Comparison of ENCODE assay signal across 8 cellular contexts in the genomic region with DNA sequence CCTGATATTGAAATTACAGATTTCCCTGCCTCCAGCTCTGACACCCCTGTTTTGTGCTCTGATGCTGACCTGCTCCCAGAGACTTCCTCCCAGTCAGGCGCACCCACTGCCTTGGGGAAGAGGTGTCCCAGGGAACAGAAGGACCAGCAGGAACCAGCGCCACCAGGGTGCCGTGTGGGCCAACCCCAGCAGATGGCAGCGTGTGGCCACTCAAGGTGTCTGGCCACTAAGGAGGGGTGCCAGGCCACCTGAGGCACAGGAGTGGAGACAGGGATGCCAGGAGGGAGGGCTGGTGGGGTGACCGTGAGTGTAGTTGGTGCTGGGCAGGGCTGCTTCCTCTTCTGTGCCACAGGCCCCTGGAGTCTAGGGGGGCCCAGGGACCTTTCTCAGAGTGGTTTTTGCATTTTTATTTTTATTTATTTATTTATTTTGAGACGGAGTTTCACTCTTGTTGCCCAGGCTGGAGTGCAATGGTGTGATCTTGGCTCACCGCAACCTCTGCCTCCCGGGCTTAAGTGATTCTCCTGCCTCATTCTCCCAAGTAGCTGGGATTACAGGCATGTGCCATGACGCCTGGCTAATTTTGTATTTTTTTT. TPM values are rescaled to one million over a fixed set of nuclear protein-coding genes. Genes with fewer than 3 reads are reported as not detected.
DNase-seq lines count a peak whose midpoint lies in the region; ATAC-seq and TF ChIP-seq lines count a peak whose summit lies in the region.

No MANE protein-coding gene starts in this region.

- DNase-seq in GM10248 (ENCODE audit: extremely low spot score), result peak; percentile 75
- DNase-seq in RWPE2 (ENCODE audit: low spot score), result no peak
- peak; percentile 70 to 74 for DNase-seq in activated naive CD4-positive, alpha-beta T cell treated with anti-CD3 and anti-CD28 coated beads, Interleukin-2, amount 50 U/mL, for 72 hours (ENCODE audit: low spot score in 2 of 2)
- DNase-seq in right cardiac atrium, result peak; percentile 61 to 83 (median 83)
- peak; percentile 73 for DNase-seq in stimulated activated CD4-positive, alpha-beta T cell treated with anti-CD3 and anti-CD28 coated beads, Interleukin-15, amount 100 ng/mL, for 24 hours
- DNase-seq in NCI-H187 treated with DMSO at 0.1 percent for 48 hours (lab: John Stamatoyannopoulos, UW), result no peak

- WGBS in right cardiac atrium, result 61% methylated on average over 9 of the region's 9 CpGs

- H3K36me3 Mint-ChIP-seq in activated naive CD4-positive, alpha-beta T cell treated with anti-CD3 and anti-CD28 coated beads, Interleukin-2, amount 50 U/mL, for 72 hours, result no peaks in the 10 kb centered on the region

- POLR2A ChIA-PET in GM10248 (lab: Yijun Ruan, JAX), result no interaction called here

- H3K27ac Mint-ChIP-seq in activated naive CD4-positive, alpha-beta T cell treated with anti-CD3 and anti-CD28 coated beads, Interleukin-2, amount 50 U/mL, for 72 hours, result no peak overlapping the region

- H3K9me3 Mint-ChIP-seq in activated naive CD4-positive, alpha-beta T cell treated with anti-CD3 and anti-CD28 coated beads, Interleukin-2, amount 50 U/mL, for 72 hours, result no peaks in the 10 kb centered on the region

- H3K4me3 ChIP-seq in RWPE2 (ENCODE audit: severe bottlenecking), result no peak overlapping the region
- no peak overlapping the region for H3K4me3 ChIP-seq in right cardiac atrium (ENCODE audit: low read length)

- H3K36me3 ChIP-seq in RWPE2 (ENCODE audit: low read depth), result no peaks in the 10 kb centered on the region

- intact Hi-C loops in right cardiac atrium (cut with DNase I), result loop anchor here in 1 of 4 donors (5.0 kb wide), 1 partner anchor 36 kb away; no protein-coding TSS in a partner anchor

- H3K27ac ChIP-seq in RWPE2 (ENCODE audit: poor library complexity, severe bottlenecking) (no peak overlapping the region), right cardiac atrium (ENCODE audit: low read length) (no peak overlapping the region)

- H3K27me3 ChIP-seq in RWPE2 (ENCODE audit: insufficient read depth, poor library complexity, severe bottlenecking), result no peaks in the 10 kb centered on the region
- H3K27me3 ChIP-seq in right cardiac atrium (ENCODE audit: control insufficient read depth, insufficient read depth), result no peaks in the 10 kb centered on the region

- ATAC-seq in HG03432 (IDR thresholded peaks at IDR 0.05; ENCODE audit: unreplicated experiment) (peak; percentile 73), RWPE2 (ENCODE audit: low read depth) (peak; percentile 85), right cardiac atrium (peak; percentile 75 to 79), HG02870 (IDR thresholded peaks at IDR 0.05; ENCODE audit: unreplicated experiment) (no peak)
- ATAC-seq in activated naive CD4-positive, alpha-beta T cell treated with anti-CD3 and anti-CD28 coated beads, Interleukin-2, amount 50 U/mL, for 72 hours, result peak; percentile 96

- CTCF ChIA-PET in GM10248 (lab: Yijun Ruan, JAX), result interaction anchor here (0.7 to 7.6 kb wide), 13 partner anchors 10 to 73 kb away, joined by 3 to 67 read pairs (median 5); no protein-coding TSS in a partner anchor

- H3K4me1 ChIP-seq in RWPE2 (ENCODE audit: insufficient read depth, poor library complexity, severe bottlenecking) (no peaks in the 10 kb centered on the region), right cardiac atrium (ENCODE audit: control insufficient read depth, insufficient read depth, low read length) (peaks cover 5% of the 10 kb centered on the region)

- H3K9me3 ChIP-seq in RWPE2 (ENCODE audit: severe bottlenecking) (no peaks in the 10 kb centered on the region), right cardiac atrium (ENCODE audit: control insufficient read depth, low read length) (no peaks in the 10 kb centered on the region)

- TF ChIP-seq CTCF in GM10248 (IDR thresholded peaks at IDR 0.05; ENCODE audit: control extremely low read depth, extremely low read depth, low read depth, missing control alignments) (peak; percentile 79), RWPE2 (IDR thresholded peaks at IDR 0.05; ENCODE audit: poor library complexity, severe bottlenecking) (peak; percentile 80)

RNA-seq across cellular contexts. Expression of a gene that starts 56.0 kb away (rescaled TPM):
- not detected for total RNA-seq in activated naive CD4-positive, alpha-beta T cell treated with anti-CD3 and anti-CD28 coated beads, Interleukin-2, amount 50 U/mL, for 72 hours
- not detected for total RNA-seq in right cardiac atrium
- not detected for polyA plus RNA-seq in right cardiac atrium

RNA-seq across cellular contexts. Expression of a gene that starts 59.6 kb away (rescaled TPM):
- total RNA-seq in activated naive CD4-positive, alpha-beta T cell treated with anti-CD3 and anti-CD28 coated beads, Interleukin-2, amount 50 U/mL, for 72 hours, result 1,000 to 10,000 TPM; 1,703 to 2,175 TPM
- total RNA-seq in right cardiac atrium, result 100 to 1,000 TPM; 231 to 324 (median 314) TPM
- 480 TPM for polyA plus RNA-seq in right cardiac atrium

Comparison
In these comparisons a context has a peak if more than half of its experiments do, and no peak if none do; other contexts are left out.
1. DNase-seq: peak in GM10248 (single experiment), activated naive CD4-positive, alpha-beta T cell treated with anti-CD3 and anti-CD28 coated beads, Interleukin-2, amount 50 U/mL, for 72 hours (2 of 2), right cardiac atrium (3 of 3) and stimulated activated CD4-positive, alpha-beta T cell treated with anti-CD3 and anti-CD28 coated beads, Interleukin-15, amount 100 ng/mL, for 24 hours (single experiment); none in RWPE2 (single experiment) and NCI-H187 treated with DMSO at 0.1 percent for 48 hours (single experiment).
2. RNA of a gene that starts 59.6 kb away (total RNA-seq): 1,703 to 2,175 TPM in activated naive CD4-positive, alpha-beta T cell treated with anti-CD3 and anti-CD28 coated beads, Interleukin-2, amount 50 U/mL, for 72 hours; 231 to 324 TPM in right cardiac atrium; every median in the first group is over 4 times any median in the second.